In genomic region chr2:163132850-163133249, GRCh38 we compare ENCODE assay signal across 8 cellular contexts.
DNase-seq lines count a peak whose midpoint lies in the region; ATAC-seq and TF ChIP-seq lines count a peak whose summit lies in the region.

No MANE protein-coding gene starts in this region.

- DNase-seq in HT1080 (ENCODE audit: low read depth) (peak; percentile 11), PC-9 (no peak), glomerular visceral epithelial cell (ENCODE audit: extremely low spot score) (peak; percentile 30), H7 (no peak)
- DNase-seq in activated CD8-positive, alpha-beta memory T cell treated with anti-CD3 and anti-CD28 coated beads, Interleukin-2, amount 50 U/mL, for 4 hours: no peak
- no peak for DNase-seq in activated effector memory CD4-positive, alpha-beta T cell treated with Interleukin-2 at 50 U/mL for 16 hours
- DNase-seq in stimulated activated naive CD8-positive, alpha-beta T cell treated with anti-CD3 and anti-CD28 coated beads, Interleukin-15, Interleukin-2, amounts not matched to agents 100 U/mL and 50 U/mL, for 24 hours: no peak

- H3K27ac ChIP-seq in PC-9: no peak overlapping the region

- no peak overlapping the region for H3K4me2 ChIP-seq in PC-9

- no peak overlapping the region for H2AFZ ChIP-seq in PC-9

- CTCF ChIA-PET in PC-9 (lab: Charles Lee): no interaction called here

- ATAC-seq in stimulated activated naive CD8-positive, alpha-beta T cell treated with anti-CD3 and anti-CD28 coated beads, Interleukin-15, Interleukin-2, amounts not matched to agents 100 U/mL and 50 U/mL, for 24 hours: no peak

- no peaks in the 10 kb centered on the region for H3F3A ChIP-seq in PC-9 (ENCODE audit: insufficient read depth, low read depth)

- H3K79me2 ChIP-seq in PC-9 (ENCODE audit: low read depth): no peaks in the 10 kb centered on the region

- H3K27me3 ChIP-seq in PC-9 (ENCODE audit: insufficient read depth, low read depth) (no peaks in the 10 kb centered on the region), H7 (ENCODE audit: control insufficient read depth, insufficient read depth, low read length) (no peaks in the 10 kb centered on the region)

- POLR2A ChIA-PET in PC-9 (lab: Charles Lee; ENCODE audit: unreplicated experiment): no interaction called here

- BruUV-seq in PC-9 (replicated peaks; lab: Mats Ljungman, UMichigan): no TSS peak

- H3K4me1 ChIP-seq in PC-9 (replicated peaks; ENCODE audit: insufficient read depth): no peaks in the 10 kb centered on the region

- H4K20me1 ChIP-seq in PC-9 (ENCODE audit: insufficient read depth): no peaks in the 10 kb centered on the region

- H3K9me2 ChIP-seq in PC-9 (ENCODE audit: insufficient read depth): no peaks in the 10 kb centered on the region

- H3K4me3 ChIP-seq in PC-9 (no peak overlapping the region), H7 (ENCODE audit: insufficient read depth, low read depth, low read length) (no peak overlapping the region)

- no peaks in the 10 kb centered on the region for H3K9me3 ChIP-seq in PC-9 (ENCODE audit: insufficient read depth, low read depth)

- intact Hi-C loops in PC-9 (cut with micrococcal nuclease; ENCODE audit: unreplicated experiment): loop anchor here (2.0 kb wide), 1 partner anchor 242 kb away; no protein-coding TSS in a partner anchor

- TF ChIP-seq CTCF in GM12872 (IDR thresholded peaks at IDR 0.05; ENCODE audit: insufficient read depth, low read depth, low read length): 0 out of 3 replicates have a peak, but pooled peaks have one; percentile 30
- TF ChIP-seq CTCF in PC-9 (conservative IDR thresholded peaks at IDR 0.05): peak; percentile 70

- H3K36me3 ChIP-seq in PC-9 (ENCODE audit: low read depth) (no peaks in the 10 kb centered on the region), H7 (replicated peaks; ENCODE audit: control insufficient read depth, insufficient read depth, low read length) (no peaks in the 10 kb centered on the region)

Comparison
In these comparisons a context has a peak if more than half of its experiments do, and no peak if none do; other contexts are left out.
1. DNase-seq: peak in HT1080 (single experiment) and glomerular visceral epithelial cell (single experiment); none in PC-9 (0 of 2), activated CD8-positive, alpha-beta memory T cell treated with anti-CD3 and anti-CD28 coated beads, Interleukin-2, amount 50 U/mL, for 4 hours (single experiment), activated effector memory CD4-positive, alpha-beta T cell treated with Interleukin-2 at 50 U/mL for 16 hours (single experiment), H7 (single experiment) and stimulated activated naive CD8-positive, alpha-beta T cell treated with anti-CD3 and anti-CD28 coated beads, Interleukin-15, Interleukin-2, amounts not matched to agents 100 U/mL and 50 U/mL, for 24 hours (single experiment).